Comparison of ENCODE assay signal across 1 cellular context in the genomic region with DNA sequence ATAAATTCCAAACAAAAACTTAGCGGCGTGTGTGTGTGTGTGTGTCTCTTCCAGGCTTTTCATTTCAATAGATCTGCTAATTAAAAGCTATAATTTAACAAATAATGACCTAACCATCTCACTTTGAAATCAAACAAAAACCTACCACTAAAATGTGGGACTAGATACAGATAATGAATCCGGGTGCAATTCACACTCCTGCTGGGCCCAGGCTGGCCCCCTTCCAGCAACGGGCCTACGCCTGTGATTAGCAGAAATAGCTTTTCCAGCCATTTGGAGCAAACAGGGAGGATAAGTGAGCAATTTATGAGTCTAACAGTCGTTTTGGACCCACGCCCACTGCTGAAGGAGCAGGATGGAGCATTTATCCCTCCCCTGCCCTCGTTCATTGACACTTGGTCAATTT.
TF ChIP-seq lines count a peak whose summit lies in the region.

No MANE protein-coding gene starts in this region.

TF ChIP-seq in HEK293, 187 proteins besides CTCF, POLR2A, EP300 and RAD21 (continued from another document and continues in another):
- TF ChIP-seq, protein P1, sequence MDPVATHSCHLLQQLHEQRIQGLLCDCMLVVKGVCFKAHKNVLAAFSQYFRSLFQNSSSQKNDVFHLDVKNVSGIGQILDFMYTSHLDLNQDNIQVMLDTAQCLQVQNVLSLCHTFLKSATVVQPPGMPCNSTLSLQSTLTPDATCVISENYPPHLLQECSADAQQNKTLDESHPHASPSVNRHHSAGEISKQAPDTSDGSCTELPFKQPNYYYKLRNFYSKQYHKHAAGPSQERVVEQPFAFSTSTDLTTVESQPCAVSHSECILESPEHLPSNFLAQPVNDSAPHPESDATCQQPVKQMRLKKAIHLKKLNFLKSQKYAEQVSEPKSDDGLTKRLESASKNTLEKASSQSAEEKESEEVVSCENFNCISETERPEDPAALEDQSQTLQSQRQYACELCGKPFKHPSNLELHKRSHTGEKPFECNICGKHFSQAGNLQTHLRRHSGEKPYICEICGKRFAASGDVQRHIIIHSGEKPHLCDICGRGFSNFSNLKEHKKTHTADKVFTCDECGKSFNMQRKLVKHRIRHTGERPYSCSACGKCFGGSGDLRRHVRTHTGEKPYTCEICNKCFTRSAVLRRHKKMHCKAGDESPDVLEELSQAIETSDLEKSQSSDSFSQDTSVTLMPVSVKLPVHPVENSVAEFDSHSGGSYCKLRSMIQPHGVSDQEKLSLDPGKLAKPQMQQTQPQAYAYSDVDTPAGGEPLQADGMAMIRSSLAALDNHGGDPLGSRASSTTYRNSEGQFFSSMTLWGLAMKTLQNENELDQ (tag by site-specific recombination; IDR thresholded peaks at IDR 0.05; ENCODE audit: low read depth) = no peak
- TF ChIP-seq ZNF585B (tag by site-specific recombination; IDR thresholded peaks at IDR 0.05) (no peak), ZFP41 (tag by site-specific recombination; IDR thresholded peaks at IDR 0.05; ENCODE audit: borderline replicate concordance) (no peak), ZNF621 (tag by site-specific recombination; IDR thresholded peaks at IDR 0.05) (no peak), ZBTB7A (tag by site-specific recombination; IDR thresholded peaks at IDR 0.05; ENCODE audit: low read depth) (no peak), EGR2 (tag by site-specific recombination; IDR thresholded peaks at IDR 0.05; ENCODE audit: low read depth) (peak; percentile 92), ZNF560 (tag by site-specific recombination; IDR thresholded peaks at IDR 0.05; ENCODE audit: borderline replicate concordance) (no peak), SP7 (tag by site-specific recombination; IDR thresholded peaks at IDR 0.05) (peak; percentile 98), ZBTB20 (tag by site-specific recombination; IDR thresholded peaks at IDR 0.05) (peak; percentile 53; the same call in 1 of the 2 replicates), ZNF266 (tag by site-specific recombination; IDR thresholded peaks at IDR 0.05; ENCODE audit: low read depth) (no peak), ZNF391 (tag by site-specific recombination; IDR thresholded peaks at IDR 0.05; ENCODE audit: borderline replicate concordance, low read depth) (no peak), ZNF248 (tag by site-specific recombination; IDR thresholded peaks at IDR 0.05) (no peak), ZNF785 (tag by site-specific recombination; IDR thresholded peaks at IDR 0.05) (no peak), ZBTB48 (tag by site-specific recombination; IDR thresholded peaks at IDR 0.05) (no peak), ZNF701 (tag by site-specific recombination; IDR thresholded peaks at IDR 0.05) (no peak), ZNF311 (tag by site-specific recombination; IDR thresholded peaks at IDR 0.05; ENCODE audit: borderline replicate concordance) (no peak), ZNF654 (tag by site-specific recombination; IDR thresholded peaks at IDR 0.05; ENCODE audit: low read depth) (no peak), ZNF354C (tag by site-specific recombination; IDR thresholded peaks at IDR 0.05; ENCODE audit: borderline replicate concordance, low read depth) (no peak), ZNF155 (tag by site-specific recombination; IDR thresholded peaks at IDR 0.05) (no peak), ZNF629 (tag by site-specific recombination; IDR thresholded peaks at IDR 0.05) (0 out of 2 replicates have a peak, but pooled peaks have one; percentile 20), ZNF48 (tag by site-specific recombination; IDR thresholded peaks at IDR 0.05) (no peak), ZNF174 (tag by site-specific recombination; IDR thresholded peaks at IDR 0.05) (no peak), ZNF121 (tag by site-specific recombination; IDR thresholded peaks at IDR 0.05) (no peak), ZFP3 (tag by site-specific recombination; IDR thresholded peaks at IDR 0.05; ENCODE audit: low read depth) (no peak), ZSCAN30 (tag by site-specific recombination; IDR thresholded peaks at IDR 0.05) (no peak), ZBTB21 (tag by site-specific recombination; IDR thresholded peaks at IDR 0.05) (no peak)
- TF ChIP-seq, protein P2, sequence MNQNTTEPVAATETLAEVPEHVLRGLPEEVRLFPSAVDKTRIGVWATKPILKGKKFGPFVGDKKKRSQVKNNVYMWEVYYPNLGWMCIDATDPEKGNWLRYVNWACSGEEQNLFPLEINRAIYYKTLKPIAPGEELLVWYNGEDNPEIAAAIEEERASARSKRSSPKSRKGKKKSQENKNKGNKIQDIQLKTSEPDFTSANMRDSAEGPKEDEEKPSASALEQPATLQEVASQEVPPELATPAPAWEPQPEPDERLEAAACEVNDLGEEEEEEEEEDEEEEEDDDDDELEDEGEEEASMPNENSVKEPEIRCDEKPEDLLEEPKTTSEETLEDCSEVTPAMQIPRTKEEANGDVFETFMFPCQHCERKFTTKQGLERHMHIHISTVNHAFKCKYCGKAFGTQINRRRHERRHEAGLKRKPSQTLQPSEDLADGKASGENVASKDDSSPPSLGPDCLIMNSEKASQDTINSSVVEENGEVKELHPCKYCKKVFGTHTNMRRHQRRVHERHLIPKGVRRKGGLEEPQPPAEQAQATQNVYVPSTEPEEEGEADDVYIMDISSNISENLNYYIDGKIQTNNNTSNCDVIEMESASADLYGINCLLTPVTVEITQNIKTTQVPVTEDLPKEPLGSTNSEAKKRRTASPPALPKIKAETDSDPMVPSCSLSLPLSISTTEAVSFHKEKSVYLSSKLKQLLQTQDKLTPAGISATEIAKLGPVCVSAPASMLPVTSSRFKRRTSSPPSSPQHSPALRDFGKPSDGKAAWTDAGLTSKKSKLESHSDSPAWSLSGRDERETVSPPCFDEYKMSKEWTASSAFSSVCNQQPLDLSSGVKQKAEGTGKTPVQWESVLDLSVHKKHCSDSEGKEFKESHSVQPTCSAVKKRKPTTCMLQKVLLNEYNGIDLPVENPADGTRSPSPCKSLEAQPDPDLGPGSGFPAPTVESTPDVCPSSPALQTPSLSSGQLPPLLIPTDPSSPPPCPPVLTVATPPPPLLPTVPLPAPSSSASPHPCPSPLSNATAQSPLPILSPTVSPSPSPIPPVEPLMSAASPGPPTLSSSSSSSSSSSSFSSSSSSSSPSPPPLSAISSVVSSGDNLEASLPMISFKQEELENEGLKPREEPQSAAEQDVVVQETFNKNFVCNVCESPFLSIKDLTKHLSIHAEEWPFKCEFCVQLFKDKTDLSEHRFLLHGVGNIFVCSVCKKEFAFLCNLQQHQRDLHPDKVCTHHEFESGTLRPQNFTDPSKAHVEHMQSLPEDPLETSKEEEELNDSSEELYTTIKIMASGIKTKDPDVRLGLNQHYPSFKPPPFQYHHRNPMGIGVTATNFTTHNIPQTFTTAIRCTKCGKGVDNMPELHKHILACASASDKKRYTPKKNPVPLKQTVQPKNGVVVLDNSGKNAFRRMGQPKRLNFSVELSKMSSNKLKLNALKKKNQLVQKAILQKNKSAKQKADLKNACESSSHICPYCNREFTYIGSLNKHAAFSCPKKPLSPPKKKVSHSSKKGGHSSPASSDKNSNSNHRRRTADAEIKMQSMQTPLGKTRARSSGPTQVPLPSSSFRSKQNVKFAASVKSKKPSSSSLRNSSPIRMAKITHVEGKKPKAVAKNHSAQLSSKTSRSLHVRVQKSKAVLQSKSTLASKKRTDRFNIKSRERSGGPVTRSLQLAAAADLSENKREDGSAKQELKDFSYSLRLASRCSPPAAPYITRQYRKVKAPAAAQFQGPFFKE (tag by site-specific recombination; IDR thresholded peaks at IDR 0.05; ENCODE audit: borderline replicate concordance) = no peak
- TF ChIP-seq, protein P3, sequence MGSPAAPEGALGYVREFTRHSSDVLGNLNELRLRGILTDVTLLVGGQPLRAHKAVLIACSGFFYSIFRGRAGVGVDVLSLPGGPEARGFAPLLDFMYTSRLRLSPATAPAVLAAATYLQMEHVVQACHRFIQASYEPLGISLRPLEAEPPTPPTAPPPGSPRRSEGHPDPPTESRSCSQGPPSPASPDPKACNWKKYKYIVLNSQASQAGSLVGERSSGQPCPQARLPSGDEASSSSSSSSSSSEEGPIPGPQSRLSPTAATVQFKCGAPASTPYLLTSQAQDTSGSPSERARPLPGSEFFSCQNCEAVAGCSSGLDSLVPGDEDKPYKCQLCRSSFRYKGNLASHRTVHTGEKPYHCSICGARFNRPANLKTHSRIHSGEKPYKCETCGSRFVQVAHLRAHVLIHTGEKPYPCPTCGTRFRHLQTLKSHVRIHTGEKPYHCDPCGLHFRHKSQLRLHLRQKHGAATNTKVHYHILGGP (tag by site-specific recombination; IDR thresholded peaks at IDR 0.05) = no peak
- TF ChIP-seq, protein P4, sequence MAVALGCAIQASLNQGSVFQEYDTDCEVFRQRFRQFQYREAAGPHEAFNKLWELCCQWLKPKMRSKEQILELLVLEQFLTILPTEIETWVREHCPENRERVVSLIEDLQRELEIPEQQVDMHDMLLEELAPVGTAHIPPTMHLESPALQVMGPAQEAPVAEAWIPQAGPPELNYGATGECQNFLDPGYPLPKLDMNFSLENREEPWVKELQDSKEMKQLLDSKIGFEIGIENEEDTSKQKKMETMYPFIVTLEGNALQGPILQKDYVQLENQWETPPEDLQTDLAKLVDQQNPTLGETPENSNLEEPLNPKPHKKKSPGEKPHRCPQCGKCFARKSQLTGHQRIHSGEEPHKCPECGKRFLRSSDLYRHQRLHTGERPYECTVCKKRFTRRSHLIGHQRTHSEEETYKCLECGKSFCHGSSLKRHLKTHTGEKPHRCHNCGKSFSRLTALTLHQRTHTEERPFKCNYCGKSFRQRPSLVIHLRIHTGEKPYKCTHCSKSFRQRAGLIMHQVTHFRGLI (tag by site-specific recombination; IDR thresholded peaks at IDR 0.05) = no peak; the same call in 1 of the 2 replicates
- TF ChIP-seq, protein P5, sequence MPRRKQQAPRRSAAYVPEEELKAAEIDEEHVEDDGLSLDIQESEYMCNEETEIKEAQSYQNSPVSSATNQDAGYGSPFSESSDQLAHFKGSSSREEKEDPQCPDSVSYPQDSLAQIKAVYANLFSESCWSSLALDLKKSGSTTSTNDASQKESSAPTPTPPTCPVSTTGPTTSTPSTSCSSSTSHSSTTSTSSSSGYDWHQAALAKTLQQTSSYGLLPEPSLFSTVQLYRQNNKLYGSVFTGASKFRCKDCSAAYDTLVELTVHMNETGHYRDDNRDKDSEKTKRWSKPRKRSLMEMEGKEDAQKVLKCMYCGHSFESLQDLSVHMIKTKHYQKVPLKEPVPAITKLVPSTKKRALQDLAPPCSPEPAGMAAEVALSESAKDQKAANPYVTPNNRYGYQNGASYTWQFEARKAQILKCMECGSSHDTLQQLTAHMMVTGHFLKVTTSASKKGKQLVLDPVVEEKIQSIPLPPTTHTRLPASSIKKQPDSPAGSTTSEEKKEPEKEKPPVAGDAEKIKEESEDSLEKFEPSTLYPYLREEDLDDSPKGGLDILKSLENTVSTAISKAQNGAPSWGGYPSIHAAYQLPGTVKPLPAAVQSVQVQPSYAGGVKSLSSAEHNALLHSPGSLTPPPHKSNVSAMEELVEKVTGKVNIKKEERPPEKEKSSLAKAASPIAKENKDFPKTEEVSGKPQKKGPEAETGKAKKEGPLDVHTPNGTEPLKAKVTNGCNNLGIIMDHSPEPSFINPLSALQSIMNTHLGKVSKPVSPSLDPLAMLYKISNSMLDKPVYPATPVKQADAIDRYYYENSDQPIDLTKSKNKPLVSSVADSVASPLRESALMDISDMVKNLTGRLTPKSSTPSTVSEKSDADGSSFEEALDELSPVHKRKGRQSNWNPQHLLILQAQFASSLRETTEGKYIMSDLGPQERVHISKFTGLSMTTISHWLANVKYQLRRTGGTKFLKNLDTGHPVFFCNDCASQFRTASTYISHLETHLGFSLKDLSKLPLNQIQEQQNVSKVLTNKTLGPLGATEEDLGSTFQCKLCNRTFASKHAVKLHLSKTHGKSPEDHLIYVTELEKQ (tag by site-specific recombination; IDR thresholded peaks at IDR 0.05; ENCODE audit: borderline replicate concordance) = no peak
- TF ChIP-seq, protein P6, sequence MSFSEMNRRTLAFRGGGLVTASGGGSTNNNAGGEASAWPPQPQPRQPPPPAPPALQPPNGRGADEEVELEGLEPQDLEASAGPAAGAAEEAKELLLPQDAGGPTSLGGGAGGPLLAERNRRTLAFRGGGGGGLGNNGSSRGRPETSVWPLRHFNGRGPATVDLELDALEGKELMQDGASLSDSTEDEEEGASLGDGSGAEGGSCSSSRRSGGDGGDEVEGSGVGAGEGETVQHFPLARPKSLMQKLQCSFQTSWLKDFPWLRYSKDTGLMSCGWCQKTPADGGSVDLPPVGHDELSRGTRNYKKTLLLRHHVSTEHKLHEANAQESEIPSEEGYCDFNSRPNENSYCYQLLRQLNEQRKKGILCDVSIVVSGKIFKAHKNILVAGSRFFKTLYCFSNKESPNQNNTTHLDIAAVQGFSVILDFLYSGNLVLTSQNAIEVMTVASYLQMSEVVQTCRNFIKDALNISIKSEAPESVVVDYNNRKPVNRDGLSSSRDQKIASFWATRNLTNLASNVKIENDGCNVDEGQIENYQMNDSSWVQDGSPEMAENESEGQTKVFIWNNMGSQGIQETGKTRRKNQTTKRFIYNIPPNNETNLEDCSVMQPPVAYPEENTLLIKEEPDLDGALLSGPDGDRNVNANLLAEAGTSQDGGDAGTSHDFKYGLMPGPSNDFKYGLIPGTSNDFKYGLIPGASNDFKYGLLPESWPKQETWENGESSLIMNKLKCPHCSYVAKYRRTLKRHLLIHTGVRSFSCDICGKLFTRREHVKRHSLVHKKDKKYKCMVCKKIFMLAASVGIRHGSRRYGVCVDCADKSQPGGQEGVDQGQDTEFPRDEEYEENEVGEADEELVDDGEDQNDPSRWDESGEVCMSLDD (tag by site-specific recombination; IDR thresholded peaks at IDR 0.05) = no peak
- TF ChIP-seq, protein P7, sequence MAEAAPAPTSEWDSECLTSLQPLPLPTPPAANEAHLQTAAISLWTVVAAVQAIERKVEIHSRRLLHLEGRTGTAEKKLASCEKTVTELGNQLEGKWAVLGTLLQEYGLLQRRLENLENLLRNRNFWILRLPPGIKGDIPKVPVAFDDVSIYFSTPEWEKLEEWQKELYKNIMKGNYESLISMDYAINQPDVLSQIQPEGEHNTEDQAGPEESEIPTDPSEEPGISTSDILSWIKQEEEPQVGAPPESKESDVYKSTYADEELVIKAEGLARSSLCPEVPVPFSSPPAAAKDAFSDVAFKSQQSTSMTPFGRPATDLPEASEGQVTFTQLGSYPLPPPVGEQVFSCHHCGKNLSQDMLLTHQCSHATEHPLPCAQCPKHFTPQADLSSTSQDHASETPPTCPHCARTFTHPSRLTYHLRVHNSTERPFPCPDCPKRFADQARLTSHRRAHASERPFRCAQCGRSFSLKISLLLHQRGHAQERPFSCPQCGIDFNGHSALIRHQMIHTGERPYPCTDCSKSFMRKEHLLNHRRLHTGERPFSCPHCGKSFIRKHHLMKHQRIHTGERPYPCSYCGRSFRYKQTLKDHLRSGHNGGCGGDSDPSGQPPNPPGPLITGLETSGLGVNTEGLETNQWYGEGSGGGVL (tag by site-specific recombination; IDR thresholded peaks at IDR 0.05) = no peak
- TF ChIP-seq, protein P8, sequence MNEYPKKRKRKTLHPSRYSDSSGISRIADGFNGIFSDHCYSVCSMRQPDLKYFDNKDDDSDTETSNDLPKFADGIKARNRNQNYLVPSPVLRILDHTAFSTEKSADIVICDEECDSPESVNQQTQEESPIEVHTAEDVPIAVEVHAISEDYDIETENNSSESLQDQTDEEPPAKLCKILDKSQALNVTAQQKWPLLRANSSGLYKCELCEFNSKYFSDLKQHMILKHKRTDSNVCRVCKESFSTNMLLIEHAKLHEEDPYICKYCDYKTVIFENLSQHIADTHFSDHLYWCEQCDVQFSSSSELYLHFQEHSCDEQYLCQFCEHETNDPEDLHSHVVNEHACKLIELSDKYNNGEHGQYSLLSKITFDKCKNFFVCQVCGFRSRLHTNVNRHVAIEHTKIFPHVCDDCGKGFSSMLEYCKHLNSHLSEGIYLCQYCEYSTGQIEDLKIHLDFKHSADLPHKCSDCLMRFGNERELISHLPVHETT (tag by site-specific recombination; IDR thresholded peaks at IDR 0.05) = no peak
